In genomic region chr6:31114970-31115849, GRCh38 we compare ENCODE assay signal across 9 cellular contexts. TPM values are rescaled to one million over a fixed set of nuclear protein-coding genes. Genes with fewer than 3 reads are reported as not detected.
DNase-seq lines count a peak whose midpoint lies in the region; ATAC-seq and TF ChIP-seq lines count a peak whose summit lies in the region.
"Had no signal": no experiment of that assay in that cellular context is flagged by ENCODE, and none has a peak within 500 bp of the region (broad histone marks: within the 10 kb centered on the region; RNA-seq: fewer than 3 reads in every experiment).

No MANE protein-coding gene starts in this region.

- DNase-seq in Calu3: peak; percentile 73
- DNase-seq in Panc1 (ENCODE audit: low read depth, low spot score): no peak
- DNase-seq in fibroblast of villous mesenchyme (ENCODE audit: low read depth): peak; percentile 57
- peak; percentile 18 for DNase-seq in putamen (ENCODE audit: low spot score)
- DNase-seq in T-helper 2 cell treated with Interferon-gamma antibody and Interleukin-4, amounts not matched to agents 5 μg/mL and 100 μg/mL, for 36 hours (ENCODE audit: low spot score): no peak
- no peak for DNase-seq in islet precursor cell
- DNase-seq in NCI-H748 (lab: John Stamatoyannopoulos, UW; ENCODE audit: unreplicated experiment): no peak
- DNase-seq: activated CD8-positive, alpha-beta T cell treated with anti-CD3 and anti-CD28 coated beads, Interleukin-2, amount 10 ng/mL, durations not matched to agents 7 days and 5 days had no signal

- H3K27me3 Mint-ChIP-seq in Calu3 (ENCODE audit: unreplicated experiment): peaks cover 6% of the 10 kb centered on the region
- H3K27me3 Mint-ChIP-seq in T-helper 2 cell treated with Interferon-gamma antibody and Interleukin-4, amounts not matched to agents 5 μg/mL and 100 μg/mL, for 36 hours (ENCODE audit: low read depth): peaks cover 13% of the 10 kb centered on the region

- H3K4me1 Mint-ChIP-seq in Calu3 (ENCODE audit: low read depth, unreplicated experiment): peaks cover 44% of the 10 kb centered on the region
- H3K4me1 Mint-ChIP-seq in T-helper 2 cell treated with Interferon-gamma antibody and Interleukin-4, amounts not matched to agents 5 μg/mL and 100 μg/mL, for 36 hours (ENCODE audit: low read depth): no peaks in the 10 kb centered on the region

- H3K27me3 ChIP-seq in Panc1 (ENCODE audit: control insufficient read depth, insufficient read depth, low read length): no peaks in the 10 kb centered on the region; the same call in 1 of the 2 replicates

- intact Hi-C loops in Calu3 (cut with micrococcal nuclease; ENCODE audit: unreplicated experiment): loop anchor here (2.0 kb wide), 1 partner anchor 28 kb away; no protein-coding TSS in a partner anchor
- intact Hi-C loops in Panc1 (cut with micrococcal nuclease; ENCODE audit: unreplicated experiment): no loop called here

- TF ChIP-seq CTCF in Calu3 (IDR thresholded peaks at IDR 0.05; ENCODE audit: unreplicated experiment): peak; percentile 47
- no peak for TF ChIP-seq CTCF in Panc1 (IDR thresholded peaks at IDR 0.05)
- peak; percentile 52 for TF ChIP-seq CTCF in fibroblast of villous mesenchyme (IDR thresholded peaks at IDR 0.05; ENCODE audit: insufficient read depth, low read depth, low read length)

- ATAC-seq in Panc1 (peak; percentile 60), GM21515 (IDR thresholded peaks at IDR 0.05; ENCODE audit: unreplicated experiment) (no peak)
- ATAC-seq: activated CD8-positive, alpha-beta T cell treated with anti-CD3 and anti-CD28 coated beads, Interleukin-2, amount 10 ng/mL, durations not matched to agents 7 days and 5 days had no signal

- POLR2A ChIA-PET in Panc1 (lab: Charles Lee): interaction anchor here (0.7 kb wide), 1 partner anchor 395 kb away, joined by 3 read pairs; the partner anchor contains the start of gene TUBB

- H3K4me3 Mint-ChIP-seq in Calu3 (ENCODE audit: low read depth, unreplicated experiment): peak overlapping the region; percentile 58
- H3K4me3 Mint-ChIP-seq in T-helper 2 cell treated with Interferon-gamma antibody and Interleukin-4, amounts not matched to agents 5 μg/mL and 100 μg/mL, for 36 hours: no peak overlapping the region
- H3K4me3 Mint-ChIP-seq: activated CD8-positive, alpha-beta T cell treated with anti-CD3 and anti-CD28 coated beads, Interleukin-2, amount 10 ng/mL, durations not matched to agents 7 days and 5 days had no signal

- peaks cover 19% of the 10 kb centered on the region for H3K36me3 Mint-ChIP-seq in Calu3 (ENCODE audit: insufficient read depth, unreplicated experiment)
- H3K36me3 Mint-ChIP-seq in T-helper 2 cell treated with Interferon-gamma antibody and Interleukin-4, amounts not matched to agents 5 μg/mL and 100 μg/mL, for 36 hours (ENCODE audit: low read depth): no peaks in the 10 kb centered on the region

- BruUV-seq in Calu3 (replicated peaks; lab: Mats Ljungman, UMichigan) (no TSS peak), Panc1 (replicated peaks; lab: Mats Ljungman, UMichigan) (no TSS peak)

- H3K27ac Mint-ChIP-seq in Calu3 (ENCODE audit: unreplicated experiment): peak overlapping the region; percentile 87
- no peak overlapping the region for H3K27ac Mint-ChIP-seq in T-helper 2 cell treated with Interferon-gamma antibody and Interleukin-4, amounts not matched to agents 5 μg/mL and 100 μg/mL, for 36 hours
- H3K27ac Mint-ChIP-seq: activated CD8-positive, alpha-beta T cell treated with anti-CD3 and anti-CD28 coated beads, Interleukin-2, amount 10 ng/mL, durations not matched to agents 7 days and 5 days had no signal

- H3K36me3 ChIP-seq in Panc1 (ENCODE audit: control insufficient read depth, insufficient read depth, low read length): no peaks in the 10 kb centered on the region

- H3K4me3 ChIP-seq in Panc1 (ENCODE audit: low read depth in 2 of 2, low read length in 2 of 2) (peak overlapping the region; percentile 9 to 45; a peak in 3 of 4 replicates), fibroblast of villous mesenchyme (ENCODE audit: low read depth, low read length) (peak overlapping the region; percentile 42)

- no peaks in the 10 kb centered on the region for H3K9me3 ChIP-seq in Panc1 (ENCODE audit: control insufficient read depth, insufficient read depth, low read depth, low read length)

- peaks cover 22% of the 10 kb centered on the region for H3K4me1 ChIP-seq in Panc1 (ENCODE audit: control insufficient read depth, insufficient read depth, low read length)

- no peaks in the 10 kb centered on the region for H3K9me3 Mint-ChIP-seq in Calu3 (ENCODE audit: low read depth, unreplicated experiment)
- no peaks in the 10 kb centered on the region for H3K9me3 Mint-ChIP-seq in T-helper 2 cell treated with Interferon-gamma antibody and Interleukin-4, amounts not matched to agents 5 μg/mL and 100 μg/mL, for 36 hours

- CTCF ChIA-PET in Calu3 (lab: Charles Lee): interaction anchor here (0.6 to 4.0 kb wide), 33 partner anchors 10 to 1192 kb away, joined by 3 to 57 read pairs (median 6); partner anchors contain the start of gene VARS2
- CTCF ChIA-PET in Panc1 (lab: Charles Lee): interaction anchor here (1.5 kb wide), 1 partner anchor 28 kb away, joined by 5 read pairs; no protein-coding TSS in a partner anchor

- in situ Hi-C loops in Panc1 (cut with HindIII; ENCODE audit: low pct_unique_long_range_greater_than_20kb, low sequenced_read_pairs): no loop called here

- peak overlapping the region; percentile 67 for H3K27ac ChIP-seq in Panc1 (ENCODE audit: low read length)

RNA-seq across cellular contexts. Expression of gene PSORS1C1, which starts 0.6 kb away (rescaled TPM):
- total RNA-seq in Calu3 (2022): 9.4 and 11.0 TPM in 2 replicates
- 2.9 TPM for total RNA-seq in Panc1 (2021; ENCODE audit: unreplicated experiment)
- polyA plus RNA-seq in Panc1 (2012; ENCODE audit: insufficient read length): 2.3 TPM
- 0.97 and 3.0 TPM in 2 replicates for total RNA-seq in fibroblast of villous mesenchyme
- total RNA-seq: activated CD8-positive, alpha-beta T cell treated with anti-CD3 and anti-CD28 coated beads, Interleukin-2, amount 10 ng/mL, durations not matched to agents 7 days and 5 days had no signal

RNA-seq across cellular contexts. Expression of gene C6orf15, which starts 2.8 kb away (rescaled TPM):
- total RNA-seq in Calu3 (2022) (not detected in 2 replicates), Panc1 (2021; ENCODE audit: unreplicated experiment) (not detected), fibroblast of villous mesenchyme (not detected in 2 replicates)
- polyA plus RNA-seq in Panc1 (2012; ENCODE audit: insufficient read length): not detected
- total RNA-seq: activated CD8-positive, alpha-beta T cell treated with anti-CD3 and anti-CD28 coated beads, Interleukin-2, amount 10 ng/mL, durations not matched to agents 7 days and 5 days had no signal

RNA-seq across cellular contexts. Expression of gene CDSN, which starts 5.0 kb away (rescaled TPM):
- total RNA-seq in Calu3 (2022) (0.35 and 0.42 TPM in 2 replicates), Panc1 (2021; ENCODE audit: unreplicated experiment) (not detected), fibroblast of villous mesenchyme (not detected in 2 replicates)
- not detected for polyA plus RNA-seq in Panc1 (2012; ENCODE audit: insufficient read length)
- total RNA-seq: activated CD8-positive, alpha-beta T cell treated with anti-CD3 and anti-CD28 coated beads, Interleukin-2, amount 10 ng/mL, durations not matched to agents 7 days and 5 days had no signal

RNA-seq across cellular contexts. Expression of gene PSORS1C2, which starts 23.7 kb away (rescaled TPM):
- total RNA-seq in Calu3 (2022) (not detected in 2 replicates), Panc1 (2021; ENCODE audit: unreplicated experiment) (not detected), fibroblast of villous mesenchyme (not detected in 2 replicates)
- 0.19 TPM for polyA plus RNA-seq in Panc1 (2012; ENCODE audit: insufficient read length)
- total RNA-seq: activated CD8-positive, alpha-beta T cell treated with anti-CD3 and anti-CD28 coated beads, Interleukin-2, amount 10 ng/mL, durations not matched to agents 7 days and 5 days had no signal

RNA-seq across cellular contexts. Expression of gene CCHCR1, which starts 42.4 kb away (rescaled TPM):
- total RNA-seq in Calu3 (2022) (95.2 and 105 TPM in 2 replicates), Panc1 (2021; ENCODE audit: unreplicated experiment) (37.1 TPM), fibroblast of villous mesenchyme (14.7 and 16.4 TPM in 2 replicates)
- polyA plus RNA-seq in Panc1 (2012; ENCODE audit: insufficient read length): 35.5 TPM

Comparison
In these comparisons a context has a peak if more than half of its experiments do, and no peak if none do; other contexts are left out.
1. DNase-seq: peak in Calu3 (single experiment), fibroblast of villous mesenchyme (single experiment) and putamen (single experiment); none in Panc1 (single experiment), T-helper 2 cell treated with Interferon-gamma antibody and Interleukin-4, amounts not matched to agents 5 μg/mL and 100 μg/mL, for 36 hours (single experiment), islet precursor cell (single experiment) and NCI-H748 (single experiment).